8 cellular contexts compared by ENCODE assay signal in the genomic region with DNA sequence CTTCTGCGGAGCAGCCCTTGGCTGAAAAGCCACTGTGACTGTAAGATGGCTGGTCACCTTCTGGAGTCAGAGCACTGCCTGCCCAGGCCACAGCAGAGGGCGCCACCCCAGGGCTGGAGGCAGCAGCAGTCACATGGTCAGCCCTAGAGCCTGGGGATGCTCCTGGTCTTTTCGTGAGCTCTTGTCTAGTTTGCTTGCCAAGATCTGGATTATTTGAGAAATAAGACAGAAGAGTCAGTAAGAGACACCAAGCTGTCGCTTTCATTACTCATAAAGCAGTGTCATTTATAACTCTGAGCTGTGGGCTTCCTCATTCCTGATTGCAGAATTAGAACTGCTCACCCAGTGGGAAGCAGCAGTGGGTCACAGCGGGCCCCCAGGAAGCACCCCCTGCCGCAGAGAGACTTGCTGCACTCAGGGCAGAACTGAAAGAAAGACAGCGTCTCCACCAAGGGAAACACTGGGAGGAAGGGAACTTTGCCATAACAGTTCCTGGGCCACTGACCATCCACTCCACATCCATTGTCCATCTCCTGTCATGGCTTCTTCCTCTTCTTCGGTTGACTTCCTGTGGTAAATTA. TPM values are rescaled to one million over a fixed set of nuclear protein-coding genes. Genes with fewer than 3 reads are reported as not detected.
DNase-seq lines count a peak whose midpoint lies in the region; ATAC-seq and TF ChIP-seq lines count a peak whose summit lies in the region.

No MANE protein-coding gene starts in this region.

- TF ChIP-seq CTCF in C4-2B (conservative IDR thresholded peaks at IDR 0.05) (no peak; the same call in 1 of the 2 replicates), HCT116 (IDR thresholded peaks at IDR 0.05 in 2 of 3, conservative IDR thresholded peaks at IDR 0.05 in 1 of 3; ENCODE audit: borderline replicate concordance in 1 of 3, insufficient read depth in 1 of 3, low read depth in 2 of 3, low read length in 2 of 3) (peak; percentile 40 to 77 (median 67); a peak in 5 of 6 replicates), uterus (IDR thresholded peaks at IDR 0.05) (peak in 1 of 4 experiments; percentile 11)

- intact Hi-C loops in HCT116 (cut with micrococcal nuclease) (no loop called here), uterus (cut with DNase I; ENCODE audit: low total_unique reads) (no loop called here)

- H3K9me3 ChIP-seq in HCT116 (ENCODE audit: control insufficient read depth in 1 of 2, insufficient read depth in 1 of 2, low read depth in 1 of 2, low read length in 2 of 2) (no peaks in the 10 kb centered on the region), duodenal mucosa (ENCODE audit: control insufficient read depth in 1 of 2, low read length in 2 of 2) (no peaks in the 10 kb centered on the region), uterus (no peaks in the 10 kb centered on the region)

- DNase-seq in HCT116 (ENCODE audit: low read depth, low spot score) (peak; percentile 3), T-cell (peak in 9 of 34 experiments; percentile 4 to 36 (median 14)), memory B cell (ENCODE audit: low spot score in 2 of 2) (no peak), NCI-H226 (no peak), uterus (no peak), GM19238 (ENCODE audit: insufficient read length, low spot score) (no peak)

- CTCF ChIA-PET in HCT116 (lab: Charles Lee) (interaction anchor here (0.7 to 2.6 kb wide), 6 partner anchors 9 to 149 kb away, joined by 3 to 9 read pairs (median 3); partner anchors contain the start of gene HDAC10), T-cell (lab: Charles Lee) (no interaction called here)

- peaks cover 13% of the 10 kb centered on the region for H3K36me3 Mint-ChIP-seq in T-cell
- H3K36me3 Mint-ChIP-seq in memory B cell = peaks cover 5% of the 10 kb centered on the region

- TF ChIP-seq POLR2A in HCT116 (IDR thresholded peaks at IDR 0.05; ENCODE audit: borderline replicate concordance, extremely low read depth, insufficient read depth, insufficient read length) (no peak), uterus (IDR thresholded peaks at IDR 0.05) (no peak)

- H4K20me1 ChIP-seq in HCT116 (ENCODE audit: insufficient read depth) = no peaks in the 10 kb centered on the region

- H3K4me3 Mint-ChIP-seq in T-cell = no peak overlapping the region
- peak overlapping the region; percentile 27 for H3K4me3 Mint-ChIP-seq in memory B cell

- RAD21 ChIA-PET in HCT116 (lab: Charles Lee; ENCODE audit: low non-redundant PET in 1 of 2, low total read pairs in 2 of 2, uncharacterized antibody in 2 of 2, unreplicated experiment in 2 of 2) = interaction anchor here in 1 of 2 experiments (1.5 kb wide), 1 partner anchor 126 kb away, joined by 6 read pairs; the partner anchor contains the start of gene SCO2

- H3K36me3 ChIP-seq in HCT116 (ENCODE audit: control insufficient read depth in 1 of 2, insufficient read depth in 2 of 2, low read length in 2 of 2) (peaks cover 4 to 22% of the 10 kb centered on the region in 2 experiments; a peak in 3 of 4 replicates), duodenal mucosa (ENCODE audit: control insufficient read depth in 1 of 2, insufficient read depth in 2 of 2, low read length in 2 of 2) (peaks cover 9 to 18% of the 10 kb centered on the region in 2 donors), uterus (no peaks in the 10 kb centered on the region)

- no peaks in the 10 kb centered on the region for H3K27me3 ChIP-seq in HCT116 (ENCODE audit: insufficient read depth, low read length)
- no peaks in the 10 kb centered on the region for H3K27me3 ChIP-seq in duodenal mucosa (ENCODE audit: control insufficient read depth in 1 of 2, insufficient read depth in 2 of 2, low read length in 2 of 2)
- H3K27me3 ChIP-seq in uterus = no peaks in the 10 kb centered on the region

- POLR2A ChIA-PET in HCT116 (lab: Charles Lee) = no interaction called here
- POLR2A ChIA-PET in T-cell (lab: Charles Lee) = no interaction called here

- no peak overlapping the region for H2AFZ ChIP-seq in HCT116 (ENCODE audit: low read depth, low read length, poor library complexity, severe bottlenecking)

- TF ChIP-seq RAD21 in HCT116 (IDR thresholded peaks at IDR 0.05; ENCODE audit: low read depth) = peak; percentile 49

- H3K9me3 Mint-ChIP-seq in T-cell (no peaks in the 10 kb centered on the region), memory B cell (no peaks in the 10 kb centered on the region)

- H3K9me2 ChIP-seq in HCT116 (ENCODE audit: insufficient read depth) = no peaks in the 10 kb centered on the region

- H3K79me2 ChIP-seq in HCT116 (ENCODE audit: insufficient read depth, low read length) = peaks cover 49% of the 10 kb centered on the region

- ATAC-seq in HCT116 = peak; percentile 97
- ATAC-seq in T-cell (replicated peaks in 1 of 4) = peak in 3 of 4 experiments; percentile 47 to 62 (median 58)
- peak; percentile 57 for ATAC-seq in memory B cell (ENCODE audit: low read depth)

- H3K27ac Mint-ChIP-seq in T-cell = peak overlapping the region; percentile 24 to 65
- H3K27ac Mint-ChIP-seq in memory B cell = peak overlapping the region; percentile 82

- H3K4me3 ChIP-seq in HCT116 (replicated peaks in 1 of 2; ENCODE audit: low read depth in 1 of 2, low read length in 2 of 2) (no peak overlapping the region), duodenal mucosa (ENCODE audit: low read depth in 1 of 2, low read length in 2 of 2) (peak overlapping the region in 1 of 2 donors; percentile 3), uterus (no peak overlapping the region)

- H3K27me3 Mint-ChIP-seq in T-cell = no peaks in the 10 kb centered on the region
- no peaks in the 10 kb centered on the region for H3K27me3 Mint-ChIP-seq in memory B cell

- H3K4me2 ChIP-seq in HCT116 (ENCODE audit: low read length) = no peak overlapping the region

- BruUV-seq in HCT116 (replicated peaks; lab: Mats Ljungman, UMichigan) = no TSS peak

- H3K4me1 Mint-ChIP-seq in T-cell (peaks cover 24 to 35% (median 25%) of the 10 kb centered on the region in 3 donors), memory B cell (peaks cover 34% of the 10 kb centered on the region)

- no peaks in the 10 kb centered on the region for H3K4me1 ChIP-seq in HCT116 (ENCODE audit: control insufficient read depth in 1 of 2, insufficient read depth in 2 of 2, low read length in 2 of 2)
- H3K4me1 ChIP-seq in duodenal mucosa (ENCODE audit: control insufficient read depth in 1 of 2, insufficient read depth in 2 of 2, low read length in 2 of 2) = peaks cover 11 to 19% of the 10 kb centered on the region in 2 donors
- no peaks in the 10 kb centered on the region for H3K4me1 ChIP-seq in uterus

- H3K9ac ChIP-seq in HCT116 (ENCODE audit: low read length) = no peak overlapping the region
- peak overlapping the region in 1 of 2 donors; percentile 22 for H3K9ac ChIP-seq in duodenal mucosa (ENCODE audit: low read depth in 1 of 2, low read length in 2 of 2)

- H3K27ac ChIP-seq in C4-2B (peak overlapping the region; percentile 88), HCT116 (ENCODE audit: low read depth, low read length) (no peak overlapping the region), duodenal mucosa (ENCODE audit: low read depth, low read length) (peak overlapping the region; percentile 43), uterus (no peak overlapping the region)

TF ChIP-seq in HCT116, 20 proteins besides CTCF, POLR2A, EP300 and RAD21 (continues in another document):
- no peak for TF ChIP-seq JUND (IDR thresholded peaks at IDR 0.05)
- no peak for TF ChIP-seq SP1 (IDR thresholded peaks at IDR 0.05; ENCODE audit: low read depth)
- TF ChIP-seq ZFX (IDR thresholded peaks at IDR 0.05) = no peak
- TF ChIP-seq POLR2AphosphoS5 (IDR thresholded peaks at IDR 0.05; ENCODE audit: low read depth, low read length) = no peak
- TF ChIP-seq, protein P1, sequence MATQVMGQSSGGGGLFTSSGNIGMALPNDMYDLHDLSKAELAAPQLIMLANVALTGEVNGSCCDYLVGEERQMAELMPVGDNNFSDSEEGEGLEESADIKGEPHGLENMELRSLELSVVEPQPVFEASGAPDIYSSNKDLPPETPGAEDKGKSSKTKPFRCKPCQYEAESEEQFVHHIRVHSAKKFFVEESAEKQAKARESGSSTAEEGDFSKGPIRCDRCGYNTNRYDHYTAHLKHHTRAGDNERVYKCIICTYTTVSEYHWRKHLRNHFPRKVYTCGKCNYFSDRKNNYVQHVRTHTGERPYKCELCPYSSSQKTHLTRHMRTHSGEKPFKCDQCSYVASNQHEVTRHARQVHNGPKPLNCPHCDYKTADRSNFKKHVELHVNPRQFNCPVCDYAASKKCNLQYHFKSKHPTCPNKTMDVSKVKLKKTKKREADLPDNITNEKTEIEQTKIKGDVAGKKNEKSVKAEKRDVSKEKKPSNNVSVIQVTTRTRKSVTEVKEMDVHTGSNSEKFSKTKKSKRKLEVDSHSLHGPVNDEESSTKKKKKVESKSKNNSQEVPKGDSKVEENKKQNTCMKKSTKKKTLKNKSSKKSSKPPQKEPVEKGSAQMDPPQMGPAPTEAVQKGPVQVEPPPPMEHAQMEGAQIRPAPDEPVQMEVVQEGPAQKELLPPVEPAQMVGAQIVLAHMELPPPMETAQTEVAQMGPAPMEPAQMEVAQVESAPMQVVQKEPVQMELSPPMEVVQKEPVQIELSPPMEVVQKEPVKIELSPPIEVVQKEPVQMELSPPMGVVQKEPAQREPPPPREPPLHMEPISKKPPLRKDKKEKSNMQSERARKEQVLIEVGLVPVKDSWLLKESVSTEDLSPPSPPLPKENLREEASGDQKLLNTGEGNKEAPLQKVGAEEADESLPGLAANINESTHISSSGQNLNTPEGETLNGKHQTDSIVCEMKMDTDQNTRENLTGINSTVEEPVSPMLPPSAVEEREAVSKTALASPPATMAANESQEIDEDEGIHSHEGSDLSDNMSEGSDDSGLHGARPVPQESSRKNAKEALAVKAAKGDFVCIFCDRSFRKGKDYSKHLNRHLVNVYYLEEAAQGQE (IDR thresholded peaks at IDR 0.05; ENCODE audit: low read depth) = no peak
- no peak for TF ChIP-seq CEBPB (IDR thresholded peaks at IDR 0.05; ENCODE audit: low read depth)
- no peak for TF ChIP-seq SRF (IDR thresholded peaks at IDR 0.05; ENCODE audit: low read depth)
- no peak for TF ChIP-seq SIN3A (IDR thresholded peaks at IDR 0.05; ENCODE audit: low read depth)
- TF ChIP-seq CBX3 (IDR thresholded peaks at IDR 0.05; ENCODE audit: low read depth) = no peak
- TF ChIP-seq, protein P2, sequence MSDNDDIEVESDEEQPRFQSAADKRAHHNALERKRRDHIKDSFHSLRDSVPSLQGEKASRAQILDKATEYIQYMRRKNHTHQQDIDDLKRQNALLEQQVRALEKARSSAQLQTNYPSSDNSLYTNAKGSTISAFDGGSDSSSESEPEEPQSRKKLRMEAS (IDR thresholded peaks at IDR 0.05) = 0 out of 2 replicates have a peak, but pooled peaks have one; percentile 22
- TF ChIP-seq, protein P3, sequence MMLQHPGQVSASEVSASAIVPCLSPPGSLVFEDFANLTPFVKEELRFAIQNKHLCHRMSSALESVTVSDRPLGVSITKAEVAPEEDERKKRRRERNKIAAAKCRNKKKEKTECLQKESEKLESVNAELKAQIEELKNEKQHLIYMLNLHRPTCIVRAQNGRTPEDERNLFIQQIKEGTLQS (IDR thresholded peaks at IDR 0.05) = no peak
- no peak for TF ChIP-seq EGR1 (IDR thresholded peaks at IDR 0.05; ENCODE audit: low read depth)
- no peak for TF ChIP-seq ZNF274 (IDR thresholded peaks at IDR 0.05; ENCODE audit: low read depth, low read length)

RNA-seq across cellular contexts. Expression of gene PPP6R2, which starts 56.7 kb away (rescaled TPM):
- total RNA-seq in HCT116 (2021; ENCODE audit: unreplicated experiment) (61.3 TPM), T-cell (100 to 1,000 TPM in 1 of 5 donors, 10 to 100 TPM in 4; 71.2 to 105 (median 96.8) TPM), uterus (10 to 100 TPM; 42.4 to 73.1 (median 47.2) TPM)
- 52.7 and 53.5 TPM in 2 replicates for polyA plus RNA-seq in HCT116 (2012)

Comparison
In these comparisons a context has a peak if more than half of its experiments do, and no peak if none do; other contexts are left out.
1. H3K27ac ChIP-seq: peak in C4-2B (single experiment) and duodenal mucosa (single experiment); none in HCT116 (single experiment) and uterus (0 of 2).
2. Peak in every context shown above with its lines, with median percentiles within 50 percentile points of each other: ATAC-seq.